1 cellular context compared by ENCODE assay signal in genomic region chr19:660793-661426, GRCh38.
TF ChIP-seq lines count a peak whose summit lies in the region.

No MANE protein-coding gene starts in this region.

TF ChIP-seq in HepG2, 621 proteins besides CTCF, POLR2A, EP300 and RAD21 (continued from another document and continues in another):
- peak; percentile 48 to 67 for TF ChIP-seq HMGXB4 (CRISPR knock-in tag; IDR thresholded peaks at IDR 0.05; ENCODE audit: borderline replicate concordance in 1 of 2, low read depth in 1 of 2)
- 0 out of 2 replicates have a peak, but pooled peaks have one; percentile 22 for TF ChIP-seq SP140L (CRISPR knock-in tag; IDR thresholded peaks at IDR 0.05; ENCODE audit: borderline replicate concordance)
- no peak for TF ChIP-seq CSRNP1 (CRISPR knock-in tag; IDR thresholded peaks at IDR 0.05)
- TF ChIP-seq CREB3 (CRISPR knock-in tag; IDR thresholded peaks at IDR 0.05): 0 out of 2 replicates have a peak, but pooled peaks have one; percentile 37
- TF ChIP-seq CAMTA2 (CRISPR knock-in tag; IDR thresholded peaks at IDR 0.05; ENCODE audit: borderline replicate concordance): 0 out of 2 replicates have a peak, but pooled peaks have one; percentile 16
- no peak for TF ChIP-seq DDIT3 (CRISPR knock-in tag; IDR thresholded peaks at IDR 0.05)
- TF ChIP-seq NFKB2 (CRISPR knock-in tag; IDR thresholded peaks at IDR 0.05; ENCODE audit: borderline replicate concordance): peak; percentile 66; the same call in 1 of the 2 replicates
- no peak for TF ChIP-seq SUZ12 (IDR thresholded peaks at IDR 0.05; ENCODE audit: low read depth, low read length)
- no peak for TF ChIP-seq SOX6 (IDR thresholded peaks at IDR 0.05)
- peak; percentile 85 for TF ChIP-seq SOX6 (CRISPR knock-in tag; IDR thresholded peaks at IDR 0.05)
- no peak for TF ChIP-seq IRF9 (CRISPR knock-in tag; IDR thresholded peaks at IDR 0.05; ENCODE audit: borderline replicate concordance)
- no peak; the same call in 1 of the 2 replicates for TF ChIP-seq IRF1 (CRISPR knock-in tag; IDR thresholded peaks at IDR 0.05; ENCODE audit: low read depth)
- TF ChIP-seq SKIL (CRISPR knock-in tag; IDR thresholded peaks at IDR 0.05; ENCODE audit: borderline replicate concordance): peak; percentile 87
- TF ChIP-seq RCOR2 (CRISPR knock-in tag; IDR thresholded peaks at IDR 0.05): peak; percentile 59; the same call in 1 of the 2 replicates
- TF ChIP-seq ZNF460 (CRISPR knock-in tag; IDR thresholded peaks at IDR 0.05; ENCODE audit: borderline replicate concordance): no peak
- TF ChIP-seq ZFP82 (CRISPR knock-in tag; IDR thresholded peaks at IDR 0.05; ENCODE audit: borderline replicate concordance): no peak
- no peak for TF ChIP-seq ZNF75D (CRISPR knock-in tag; IDR thresholded peaks at IDR 0.05; ENCODE audit: borderline replicate concordance)
- peak; percentile 46; the same call in 1 of the 2 replicates for TF ChIP-seq BRF2 (CRISPR knock-in tag; IDR thresholded peaks at IDR 0.05)
- peak; percentile 94 for TF ChIP-seq ZNF605 (CRISPR knock-in tag; IDR thresholded peaks at IDR 0.05)
- TF ChIP-seq ZBTB4 (CRISPR knock-in tag; IDR thresholded peaks at IDR 0.05; ENCODE audit: borderline replicate concordance): peak; percentile 67; the same call in 1 of the 2 replicates
- TF ChIP-seq SIX1 (CRISPR knock-in tag; IDR thresholded peaks at IDR 0.05; ENCODE audit: borderline replicate concordance): peak; percentile 17; the same call in 1 of the 2 replicates
- no peak for TF ChIP-seq CEBPZ (IDR thresholded peaks at IDR 0.05; ENCODE audit: low read length)
- TF ChIP-seq CREM (IDR thresholded peaks at IDR 0.05): peak; percentile 71; the same call in 1 of the 2 replicates
- no peak for TF ChIP-seq CREM (CRISPR knock-in tag; IDR thresholded peaks at IDR 0.05)
- no peak for TF ChIP-seq ZNF512 (CRISPR knock-in tag; IDR thresholded peaks at IDR 0.05)
- TF ChIP-seq SAP130 (CRISPR knock-in tag; IDR thresholded peaks at IDR 0.05; ENCODE audit: low read depth): peak; percentile 99
- TF ChIP-seq ZNF552 (CRISPR knock-in tag; IDR thresholded peaks at IDR 0.05; ENCODE audit: borderline replicate concordance): peak; percentile 66; the same call in 1 of the 2 replicates
- TF ChIP-seq FLYWCH1 (CRISPR knock-in tag; IDR thresholded peaks at IDR 0.05): no peak
- TF ChIP-seq RARA (CRISPR knock-in tag; IDR thresholded peaks at IDR 0.05): peak; percentile 91
- TF ChIP-seq ARID5B (CRISPR knock-in tag; IDR thresholded peaks at IDR 0.05): peak; percentile 96
- no peak for TF ChIP-seq RFX3 (CRISPR knock-in tag; IDR thresholded peaks at IDR 0.05)
